9 cellular contexts compared by ENCODE assay signal in genomic region chr1:108816049-108816882, GRCh38. TPM values are rescaled to one million over a fixed set of nuclear protein-coding genes. Genes with fewer than 3 reads are reported as not detected.
A peak's percentile ranks its signal among the peaks of the same experiment; 100 is the strongest.
DNase-seq lines count a peak whose midpoint lies in the region; ATAC-seq and TF ChIP-seq lines count a peak whose summit lies in the region.
"Had no signal": no experiment of that assay in that cellular context is flagged by ENCODE, and none has a peak within 500 bp of the region (broad histone marks: within the 10 kb centered on the region; RNA-seq: fewer than 3 reads in every experiment).

No MANE protein-coding gene starts in this region.

- H3K9ac ChIP-seq in ES-I3 (ENCODE audit: low read depth, low read length), result peak overlapping the region; percentile 29

- no peak overlapping the region for H3K27ac Mint-ChIP-seq in activated CD4-positive, alpha-beta memory T cell treated with anti-CD3 and anti-CD28 coated beads for 36 hours

- CTCF ChIA-PET in activated CD4-positive, alpha-beta memory T cell treated with anti-CD3 and anti-CD28 coated beads for 36 hours (lab: Charles Lee), result interaction anchor here (3.9 kb wide), 1 partner anchor 12 kb away, joined by 20 read pairs; no protein-coding TSS in a partner anchor

- no peaks in the 10 kb centered on the region for H3K4me1 Mint-ChIP-seq in activated CD4-positive, alpha-beta memory T cell treated with anti-CD3 and anti-CD28 coated beads for 36 hours (ENCODE audit: low read depth)

- TF ChIP-seq CTCF in left lung (IDR thresholded peaks at IDR 0.05), result no peak

- intact Hi-C loops in left lung (cut with DNase I), result no loop called here
- intact Hi-C loops in activated CD4-positive, alpha-beta memory T cell treated with anti-CD3 and anti-CD28 coated beads for 36 hours (cut with micrococcal nuclease), result no loop called here

- H3K27me3 ChIP-seq in left lung, result no peaks in the 10 kb centered on the region

- H3K36me3 Mint-ChIP-seq in activated CD4-positive, alpha-beta memory T cell treated with anti-CD3 and anti-CD28 coated beads for 36 hours, result peaks cover 2% of the 10 kb centered on the region

- H3K36me3 ChIP-seq in ES-I3 (ENCODE audit: insufficient read depth, low read length), result no peaks in the 10 kb centered on the region
- H3K36me3 ChIP-seq in left lung, result peaks cover 0 to 7% of the 10 kb centered on the region in 2 donors

- ATAC-seq in left lung, result peak; percentile 80
- ATAC-seq in HG03039 (IDR thresholded peaks at IDR 0.05; ENCODE audit: unreplicated experiment), result no peak

- POLR2A ChIA-PET in activated CD4-positive, alpha-beta memory T cell treated with anti-CD3 and anti-CD28 coated beads for 36 hours (lab: Charles Lee), result no interaction called here

- H3K4me3 ChIP-seq in left lung, result no peak overlapping the region

- DNase-seq in NCI-H524 (lab: John Stamatoyannopoulos, UW) (peak; percentile 49 to 81), dermis microvascular lymphatic vessel endothelial cell (ENCODE audit: low read depth in 2 of 2) (peak; percentile 97), left lung (peak in 1 of 2 donors; percentile 71), substantia nigra (lab: John Stamatoyannopoulos, UW) (peak in 46 of 49 donors; percentile 21 to 87 (median 74)), NCI-H510A treated with DMSO at 0.1 percent for 48 hours (lab: John Stamatoyannopoulos, UW) (no peak)
- DNase-seq in activated CD4-positive, alpha-beta memory T cell treated with anti-CD3 and anti-CD28 coated beads for 36 hours, result no peak

- peak overlapping the region; percentile 81 to 84 for H3K27ac ChIP-seq in left lung
- peak overlapping the region; percentile 79 for H3K27ac ChIP-seq in substantia nigra (ENCODE audit: low read depth, low read length, poor library complexity, severe bottlenecking)
- H3K27ac ChIP-seq: neutrophil had no signal

- H3K9me3 Mint-ChIP-seq in activated CD4-positive, alpha-beta memory T cell treated with anti-CD3 and anti-CD28 coated beads for 36 hours, result no peaks in the 10 kb centered on the region

- H3K4me3 Mint-ChIP-seq in activated CD4-positive, alpha-beta memory T cell treated with anti-CD3 and anti-CD28 coated beads for 36 hours, result no peak overlapping the region

- H3K9me3 ChIP-seq in ES-I3 (ENCODE audit: control insufficient read depth, insufficient read depth, low read length) (no peaks in the 10 kb centered on the region), left lung (no peaks in the 10 kb centered on the region)
- H3K9me3 ChIP-seq: neutrophil had no signal

- peaks cover 14% of the 10 kb centered on the region for H3K4me1 ChIP-seq in ES-I3 (ENCODE audit: insufficient read depth, low read length)
- peaks cover 0 to 13% of the 10 kb centered on the region in 2 donors for H3K4me1 ChIP-seq in left lung

- no peaks in the 10 kb centered on the region for H3K27me3 Mint-ChIP-seq in activated CD4-positive, alpha-beta memory T cell treated with anti-CD3 and anti-CD28 coated beads for 36 hours

RNA-seq across cellular contexts. Expression of gene AKNAD1, which starts 40.6 kb away (rescaled TPM):
- total RNA-seq in dermis microvascular lymphatic vessel endothelial cell (under 0.01 and 0.13 TPM in 2 replicates), left lung (not detected)
- not detected for total RNA-seq in activated CD4-positive, alpha-beta memory T cell treated with anti-CD3 and anti-CD28 coated beads for 36 hours

Comparison
In these comparisons a context has a peak if more than half of its experiments do, and no peak if none do; other contexts are left out.
1. DNase-seq: peak in NCI-H524 (2 of 2), dermis microvascular lymphatic vessel endothelial cell (2 of 2) and substantia nigra (46 of 49); none in activated CD4-positive, alpha-beta memory T cell treated with anti-CD3 and anti-CD28 coated beads for 36 hours (single experiment) and NCI-H510A treated with DMSO at 0.1 percent for 48 hours (single experiment).